1 cellular context compared by ENCODE assay signal in the genomic region with DNA sequence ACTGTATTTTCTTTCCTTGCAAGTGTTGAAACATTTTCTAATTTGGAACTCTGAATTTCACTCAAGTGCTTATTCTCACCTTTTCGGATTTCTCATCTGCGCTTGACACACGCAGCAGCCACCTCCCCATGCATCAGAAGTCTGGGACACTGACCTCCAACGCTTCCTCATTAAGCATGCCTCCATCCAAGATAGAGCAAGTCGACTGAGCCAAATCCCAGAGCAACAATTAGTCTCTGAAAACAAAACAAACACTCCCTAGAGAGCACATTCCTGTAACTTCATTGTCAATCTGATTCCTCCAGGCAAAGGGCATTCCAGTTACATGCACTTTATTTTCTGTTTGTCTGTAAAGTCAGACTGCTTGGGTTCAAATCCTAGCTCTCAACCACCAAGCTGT.
TF ChIP-seq lines count a peak whose summit lies in the region.

No MANE protein-coding gene starts in this region.

TF ChIP-seq in GM23338, 12 proteins besides CTCF, POLR2A, EP300 and RAD21 (continued from another document):
- TF ChIP-seq, protein P1, sequence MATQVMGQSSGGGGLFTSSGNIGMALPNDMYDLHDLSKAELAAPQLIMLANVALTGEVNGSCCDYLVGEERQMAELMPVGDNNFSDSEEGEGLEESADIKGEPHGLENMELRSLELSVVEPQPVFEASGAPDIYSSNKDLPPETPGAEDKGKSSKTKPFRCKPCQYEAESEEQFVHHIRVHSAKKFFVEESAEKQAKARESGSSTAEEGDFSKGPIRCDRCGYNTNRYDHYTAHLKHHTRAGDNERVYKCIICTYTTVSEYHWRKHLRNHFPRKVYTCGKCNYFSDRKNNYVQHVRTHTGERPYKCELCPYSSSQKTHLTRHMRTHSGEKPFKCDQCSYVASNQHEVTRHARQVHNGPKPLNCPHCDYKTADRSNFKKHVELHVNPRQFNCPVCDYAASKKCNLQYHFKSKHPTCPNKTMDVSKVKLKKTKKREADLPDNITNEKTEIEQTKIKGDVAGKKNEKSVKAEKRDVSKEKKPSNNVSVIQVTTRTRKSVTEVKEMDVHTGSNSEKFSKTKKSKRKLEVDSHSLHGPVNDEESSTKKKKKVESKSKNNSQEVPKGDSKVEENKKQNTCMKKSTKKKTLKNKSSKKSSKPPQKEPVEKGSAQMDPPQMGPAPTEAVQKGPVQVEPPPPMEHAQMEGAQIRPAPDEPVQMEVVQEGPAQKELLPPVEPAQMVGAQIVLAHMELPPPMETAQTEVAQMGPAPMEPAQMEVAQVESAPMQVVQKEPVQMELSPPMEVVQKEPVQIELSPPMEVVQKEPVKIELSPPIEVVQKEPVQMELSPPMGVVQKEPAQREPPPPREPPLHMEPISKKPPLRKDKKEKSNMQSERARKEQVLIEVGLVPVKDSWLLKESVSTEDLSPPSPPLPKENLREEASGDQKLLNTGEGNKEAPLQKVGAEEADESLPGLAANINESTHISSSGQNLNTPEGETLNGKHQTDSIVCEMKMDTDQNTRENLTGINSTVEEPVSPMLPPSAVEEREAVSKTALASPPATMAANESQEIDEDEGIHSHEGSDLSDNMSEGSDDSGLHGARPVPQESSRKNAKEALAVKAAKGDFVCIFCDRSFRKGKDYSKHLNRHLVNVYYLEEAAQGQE (IDR thresholded peaks at IDR 0.05; ENCODE audit: unreplicated experiment) = no peak
- TF ChIP-seq, protein P2, sequence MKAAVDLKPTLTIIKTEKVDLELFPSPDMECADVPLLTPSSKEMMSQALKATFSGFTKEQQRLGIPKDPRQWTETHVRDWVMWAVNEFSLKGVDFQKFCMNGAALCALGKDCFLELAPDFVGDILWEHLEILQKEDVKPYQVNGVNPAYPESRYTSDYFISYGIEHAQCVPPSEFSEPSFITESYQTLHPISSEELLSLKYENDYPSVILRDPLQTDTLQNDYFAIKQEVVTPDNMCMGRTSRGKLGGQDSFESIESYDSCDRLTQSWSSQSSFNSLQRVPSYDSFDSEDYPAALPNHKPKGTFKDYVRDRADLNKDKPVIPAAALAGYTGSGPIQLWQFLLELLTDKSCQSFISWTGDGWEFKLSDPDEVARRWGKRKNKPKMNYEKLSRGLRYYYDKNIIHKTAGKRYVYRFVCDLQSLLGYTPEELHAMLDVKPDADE (IDR thresholded peaks at IDR 0.05) = no peak
- TF ChIP-seq ZNF462 (CRISPR knock-in tag; IDR thresholded peaks at IDR 0.05) (no peak), JUNB (IDR thresholded peaks at IDR 0.05; ENCODE audit: unreplicated experiment) (no peak), ZNF331 (CRISPR knock-in tag; IDR thresholded peaks at IDR 0.05; ENCODE audit: low read depth) (no peak), EZH2 (IDR thresholded peaks at IDR 0.05; ENCODE audit: low read depth, unreplicated experiment) (no peak)
